Comparison of ENCODE assay signal across 18 cellular contexts in the genomic region with DNA sequence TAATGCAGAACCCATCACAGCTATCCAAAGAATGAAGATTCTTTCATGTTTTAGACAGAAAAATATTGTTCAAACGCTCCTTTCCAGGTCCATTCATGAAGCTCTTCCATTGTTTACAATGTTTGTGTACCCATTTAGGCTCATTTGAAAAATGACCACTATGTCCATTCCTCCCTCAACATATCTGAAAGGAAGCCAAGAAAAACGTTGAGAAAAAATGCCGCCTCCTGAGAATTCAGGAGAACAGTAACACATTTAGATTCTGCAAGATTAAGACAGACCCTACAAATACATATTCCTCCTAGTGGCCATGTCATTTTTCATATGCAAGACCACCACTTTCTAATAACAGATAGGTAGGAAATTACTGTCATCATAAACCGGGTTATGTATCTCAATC.
"Had no signal": no experiment of that assay in that cellular context is flagged by ENCODE, and none has a peak within 500 bp of the region (broad histone marks: within the 10 kb centered on the region; RNA-seq: fewer than 3 reads in every experiment).

No MANE protein-coding gene starts in this region.

- DNase-seq: activated CD4-positive, alpha-beta T cell treated with anti-CD3 and anti-CD28 coated beads, Interleukin-2, amount 10 ng/mL, durations not matched to agents 7 days and 5 days; activated CD8-positive, alpha-beta memory T cell treated with anti-CD3 and anti-CD28 coated beads, Interleukin-2, amount 50 U/mL, for 4 hours; activated naive CD4-positive, alpha-beta T cell treated with anti-CD3 and anti-CD28 coated beads, Interleukin-2, amount 10 ng/mL, durations not matched to agents 7 days and 5 days; activated naive CD8-positive, alpha-beta T cell treated with anti-CD3 and anti-CD28 coated beads, Interleukin-2, amount 50 U/mL, for 24 hours; activated T-cell treated with anti-CD3 and anti-CD28 coated beads, Interleukin-2, amount 50 U/mL, for 4 hours; aorta; effector memory CD8-positive, alpha-beta T cell; hypothalamus; kidney; left ventricle myocardium inferior; nephron progenitor cell; nucleus accumbens; retina; stimulated activated CD4-positive, alpha-beta T cell treated with anti-CD3 and anti-CD28 coated beads, Interleukin-2, amount 100 ng/mL, for 24 hours; stimulated activated naive CD4-positive, alpha-beta T cell treated with Interleukin-2 at 50 U/mL for 16 hours; substantia nigra; transverse colon had no signal

- H3K27me3 ChIP-seq: cardiac muscle cell, transverse colon had no signal

- H3K36me3 ChIP-seq: cardiac muscle cell, left ventricle myocardium inferior, transverse colon had no signal

- H3K4me3 ChIP-seq: cardiac muscle cell, left ventricle myocardium inferior, transverse colon had no signal

- H3K9me3 ChIP-seq: left ventricle myocardium inferior, transverse colon had no signal

- ATAC-seq: activated naive CD8-positive, alpha-beta T cell treated with anti-CD3 and anti-CD28 coated beads, Interleukin-2, amount 50 U/mL, for 24 hours; activated T-cell treated with anti-CD3 and anti-CD28 coated beads, Interleukin-2, amount 50 U/mL, for 4 hours; effector memory CD8-positive, alpha-beta T cell had no signal

- H3K4me1 ChIP-seq: left ventricle myocardium inferior, transverse colon had no signal

- H3K27ac ChIP-seq: cardiac muscle cell, left ventricle myocardium inferior, transverse colon had no signal
